1 cellular context compared by ENCODE assay signal in the genomic region with DNA sequence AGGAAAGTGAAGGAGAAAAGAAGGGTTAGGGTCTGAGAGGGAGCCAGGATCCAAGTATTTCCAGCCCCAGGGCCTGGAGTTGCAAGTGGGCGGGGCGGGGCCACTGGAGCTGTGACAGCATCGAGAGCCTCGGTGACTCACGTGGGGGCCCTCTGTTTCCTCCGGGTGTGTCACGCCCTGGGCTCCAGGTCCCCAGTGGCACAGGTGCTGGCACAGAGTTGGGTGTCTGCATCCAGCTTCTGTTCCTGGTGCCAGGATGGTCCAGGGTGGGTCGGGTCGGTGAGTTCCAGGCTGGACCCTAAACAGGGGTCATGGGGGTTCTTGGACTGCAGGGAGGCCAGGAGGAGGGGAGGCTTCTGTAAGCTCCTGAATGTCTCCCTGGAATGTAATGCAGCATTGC.
A peak's percentile ranks its signal among the peaks of the same experiment; 100 is the strongest.
TF ChIP-seq lines count a peak whose summit lies in the region.

No MANE protein-coding gene starts in this region.

TF ChIP-seq in HEK293, 187 proteins besides CTCF, POLR2A, EP300 and RAD21 (continued from another document and continues in another):
- no peak for TF ChIP-seq ZNF37A (tag by site-specific recombination; IDR thresholded peaks at IDR 0.05)
- TF ChIP-seq ZNF133 (tag by site-specific recombination; IDR thresholded peaks at IDR 0.05), result no peak
- TF ChIP-seq ZNF654 (tag by site-specific recombination; IDR thresholded peaks at IDR 0.05; ENCODE audit: low read depth), result no peak
- no peak for TF ChIP-seq ZNF350 (tag by site-specific recombination; IDR thresholded peaks at IDR 0.05)
- no peak for TF ChIP-seq ZFP37 (tag by site-specific recombination; IDR thresholded peaks at IDR 0.05)
- TF ChIP-seq ZNF600 (tag by site-specific recombination; IDR thresholded peaks at IDR 0.05), result peak; percentile 40; the same call in 1 of the 2 replicates
- TF ChIP-seq ZNF843 (tag by site-specific recombination; IDR thresholded peaks at IDR 0.05), result no peak
- no peak for TF ChIP-seq TCF7L2 (IDR thresholded peaks at IDR 0.05; ENCODE audit: borderline replicate concordance, low read depth, low read length)
- TF ChIP-seq SCRT1 (tag by site-specific recombination; IDR thresholded peaks at IDR 0.05; ENCODE audit: borderline replicate concordance), result no peak
- no peak for TF ChIP-seq GLI4 (tag by site-specific recombination; IDR thresholded peaks at IDR 0.05)
- no peak for TF ChIP-seq ZNF140 (tag by site-specific recombination; IDR thresholded peaks at IDR 0.05)
- TF ChIP-seq ZNF521 (tag by site-specific recombination; IDR thresholded peaks at IDR 0.05), result no peak
- peak; percentile 72 for TF ChIP-seq ZBTB17 (tag by site-specific recombination; IDR thresholded peaks at IDR 0.05)
- no peak for TF ChIP-seq OVOL3 (tag by site-specific recombination; IDR thresholded peaks at IDR 0.05)
- TF ChIP-seq ZNF146 (tag by site-specific recombination; IDR thresholded peaks at IDR 0.05), result no peak
- TF ChIP-seq HOXC10 (CRISPR knock-in tag; IDR thresholded peaks at IDR 0.05), result no peak
- TF ChIP-seq ZNF513 (tag by site-specific recombination; IDR thresholded peaks at IDR 0.05), result no peak
- 0 out of 2 replicates have a peak, but pooled peaks have one; percentile 27 for TF ChIP-seq ZNF335 (tag by site-specific recombination; conservative IDR thresholded peaks at IDR 0.05)
- no peak for TF ChIP-seq ZNF660 (tag by site-specific recombination; IDR thresholded peaks at IDR 0.05)
- TF ChIP-seq ZNF280C (tag by site-specific recombination; IDR thresholded peaks at IDR 0.05), result no peak
- no peak for TF ChIP-seq ZNF10 (tag by site-specific recombination; IDR thresholded peaks at IDR 0.05)
- no peak for TF ChIP-seq SCRT2 (tag by site-specific recombination; IDR thresholded peaks at IDR 0.05)
- no peak for TF ChIP-seq ZNF549 (tag by site-specific recombination; IDR thresholded peaks at IDR 0.05)
- TF ChIP-seq, protein P1, sequence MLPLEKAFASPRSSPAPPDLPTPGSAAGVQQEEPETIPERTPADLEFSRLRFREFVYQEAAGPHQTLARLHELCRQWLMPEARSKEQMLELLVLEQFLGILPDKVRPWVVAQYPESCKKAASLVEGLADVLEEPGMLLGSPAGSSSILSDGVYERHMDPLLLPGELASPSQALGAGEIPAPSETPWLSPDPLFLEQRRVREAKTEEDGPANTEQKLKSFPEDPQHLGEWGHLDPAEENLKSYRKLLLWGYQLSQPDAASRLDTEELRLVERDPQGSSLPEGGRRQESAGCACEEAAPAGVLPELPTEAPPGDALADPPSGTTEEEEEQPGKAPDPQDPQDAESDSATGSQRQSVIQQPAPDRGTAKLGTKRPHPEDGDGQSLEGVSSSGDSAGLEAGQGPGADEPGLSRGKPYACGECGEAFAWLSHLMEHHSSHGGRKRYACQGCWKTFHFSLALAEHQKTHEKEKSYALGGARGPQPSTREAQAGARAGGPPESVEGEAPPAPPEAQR (tag by site-specific recombination; IDR thresholded peaks at IDR 0.05), result no peak
- no peak for TF ChIP-seq MYNN (tag by site-specific recombination; IDR thresholded peaks at IDR 0.05; ENCODE audit: borderline replicate concordance)
- TF ChIP-seq ZNF639 (tag by site-specific recombination; IDR thresholded peaks at IDR 0.05), result no peak
- TF ChIP-seq, protein P2, sequence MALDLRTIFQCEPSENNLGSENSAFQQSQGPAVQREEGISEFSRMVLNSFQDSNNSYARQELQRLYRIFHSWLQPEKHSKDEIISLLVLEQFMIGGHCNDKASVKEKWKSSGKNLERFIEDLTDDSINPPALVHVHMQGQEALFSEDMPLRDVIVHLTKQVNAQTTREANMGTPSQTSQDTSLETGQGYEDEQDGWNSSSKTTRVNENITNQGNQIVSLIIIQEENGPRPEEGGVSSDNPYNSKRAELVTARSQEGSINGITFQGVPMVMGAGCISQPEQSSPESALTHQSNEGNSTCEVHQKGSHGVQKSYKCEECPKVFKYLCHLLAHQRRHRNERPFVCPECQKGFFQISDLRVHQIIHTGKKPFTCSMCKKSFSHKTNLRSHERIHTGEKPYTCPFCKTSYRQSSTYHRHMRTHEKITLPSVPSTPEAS (tag by site-specific recombination; IDR thresholded peaks at IDR 0.05), result no peak
- TF ChIP-seq, protein P3, sequence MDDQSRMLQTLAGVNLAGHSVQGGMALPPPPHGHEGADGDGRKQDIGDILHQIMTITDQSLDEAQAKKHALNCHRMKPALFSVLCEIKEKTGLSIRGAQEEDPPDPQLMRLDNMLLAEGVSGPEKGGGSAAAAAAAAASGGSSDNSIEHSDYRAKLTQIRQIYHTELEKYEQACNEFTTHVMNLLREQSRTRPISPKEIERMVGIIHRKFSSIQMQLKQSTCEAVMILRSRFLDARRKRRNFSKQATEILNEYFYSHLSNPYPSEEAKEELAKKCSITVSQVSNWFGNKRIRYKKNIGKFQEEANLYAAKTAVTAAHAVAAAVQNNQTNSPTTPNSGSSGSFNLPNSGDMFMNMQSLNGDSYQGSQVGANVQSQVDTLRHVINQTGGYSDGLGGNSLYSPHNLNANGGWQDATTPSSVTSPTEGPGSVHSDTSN (CRISPR knock-in tag; IDR thresholded peaks at IDR 0.05), result no peak
- no peak; the same call in 1 of the 2 replicates for TF ChIP-seq ZNF366 (tag by site-specific recombination; conservative IDR thresholded peaks at IDR 0.05)
- TF ChIP-seq ZNF510 (tag by site-specific recombination; IDR thresholded peaks at IDR 0.05; ENCODE audit: insufficient replicate concordance), result no peak
- TF ChIP-seq, protein P4, sequence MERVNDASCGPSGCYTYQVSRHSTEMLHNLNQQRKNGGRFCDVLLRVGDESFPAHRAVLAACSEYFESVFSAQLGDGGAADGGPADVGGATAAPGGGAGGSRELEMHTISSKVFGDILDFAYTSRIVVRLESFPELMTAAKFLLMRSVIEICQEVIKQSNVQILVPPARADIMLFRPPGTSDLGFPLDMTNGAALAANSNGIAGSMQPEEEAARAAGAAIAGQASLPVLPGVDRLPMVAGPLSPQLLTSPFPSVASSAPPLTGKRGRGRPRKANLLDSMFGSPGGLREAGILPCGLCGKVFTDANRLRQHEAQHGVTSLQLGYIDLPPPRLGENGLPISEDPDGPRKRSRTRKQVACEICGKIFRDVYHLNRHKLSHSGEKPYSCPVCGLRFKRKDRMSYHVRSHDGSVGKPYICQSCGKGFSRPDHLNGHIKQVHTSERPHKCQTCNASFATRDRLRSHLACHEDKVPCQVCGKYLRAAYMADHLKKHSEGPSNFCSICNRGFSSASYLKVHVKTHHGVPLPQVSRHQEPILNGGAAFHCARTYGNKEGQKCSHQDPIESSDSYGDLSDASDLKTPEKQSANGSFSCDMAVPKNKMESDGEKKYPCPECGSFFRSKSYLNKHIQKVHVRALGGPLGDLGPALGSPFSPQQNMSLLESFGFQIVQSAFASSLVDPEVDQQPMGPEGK (tag by site-specific recombination; IDR thresholded peaks at IDR 0.05), result peak; percentile 48; the same call in 1 of the 2 replicates
- TF ChIP-seq ZNF239 (tag by site-specific recombination; IDR thresholded peaks at IDR 0.05), result no peak
- peak; percentile 47; the same call in 1 of the 2 replicates for TF ChIP-seq ZBTB48 (tag by site-specific recombination; IDR thresholded peaks at IDR 0.05)
- TF ChIP-seq ZSCAN16 (tag by site-specific recombination; IDR thresholded peaks at IDR 0.05), result no peak
- TF ChIP-seq, protein P5, sequence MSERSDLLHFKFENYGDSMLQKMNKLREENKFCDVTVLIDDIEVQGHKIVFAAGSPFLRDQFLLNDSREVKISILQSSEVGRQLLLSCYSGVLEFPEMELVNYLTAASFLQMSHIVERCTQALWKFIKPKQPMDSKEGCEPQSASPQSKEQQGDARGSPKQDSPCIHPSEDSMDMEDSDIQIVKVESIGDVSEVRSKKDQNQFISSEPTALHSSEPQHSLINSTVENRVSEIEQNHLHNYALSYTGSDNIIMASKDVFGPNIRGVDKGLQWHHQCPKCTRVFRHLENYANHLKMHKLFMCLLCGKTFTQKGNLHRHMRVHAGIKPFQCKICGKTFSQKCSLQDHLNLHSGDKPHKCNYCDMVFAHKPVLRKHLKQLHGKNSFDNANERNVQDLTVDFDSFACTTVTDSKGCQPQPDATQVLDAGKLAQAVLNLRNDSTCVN (tag by site-specific recombination; optimal IDR thresholded peaks at IDR 0.05), result no peak
- no peak for TF ChIP-seq ZNF830 (tag by site-specific recombination; IDR thresholded peaks at IDR 0.05; ENCODE audit: low read depth)
- TF ChIP-seq, protein P6, sequence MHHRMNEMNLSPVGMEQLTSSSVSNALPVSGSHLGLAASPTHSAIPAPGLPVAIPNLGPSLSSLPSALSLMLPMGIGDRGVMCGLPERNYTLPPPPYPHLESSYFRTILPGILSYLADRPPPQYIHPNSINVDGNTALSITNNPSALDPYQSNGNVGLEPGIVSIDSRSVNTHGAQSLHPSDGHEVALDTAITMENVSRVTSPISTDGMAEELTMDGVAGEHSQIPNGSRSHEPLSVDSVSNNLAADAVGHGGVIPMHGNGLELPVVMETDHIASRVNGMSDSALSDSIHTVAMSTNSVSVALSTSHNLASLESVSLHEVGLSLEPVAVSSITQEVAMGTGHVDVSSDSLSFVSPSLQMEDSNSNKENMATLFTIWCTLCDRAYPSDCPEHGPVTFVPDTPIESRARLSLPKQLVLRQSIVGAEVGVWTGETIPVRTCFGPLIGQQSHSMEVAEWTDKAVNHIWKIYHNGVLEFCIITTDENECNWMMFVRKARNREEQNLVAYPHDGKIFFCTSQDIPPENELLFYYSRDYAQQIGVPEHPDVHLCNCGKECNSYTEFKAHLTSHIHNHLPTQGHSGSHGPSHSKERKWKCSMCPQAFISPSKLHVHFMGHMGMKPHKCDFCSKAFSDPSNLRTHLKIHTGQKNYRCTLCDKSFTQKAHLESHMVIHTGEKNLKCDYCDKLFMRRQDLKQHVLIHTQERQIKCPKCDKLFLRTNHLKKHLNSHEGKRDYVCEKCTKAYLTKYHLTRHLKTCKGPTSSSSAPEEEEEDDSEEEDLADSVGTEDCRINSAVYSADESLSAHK (tag by site-specific recombination; IDR thresholded peaks at IDR 0.05), result no peak
- TF ChIP-seq ZNF704 (tag by site-specific recombination; IDR thresholded peaks at IDR 0.05), result no peak
- TF ChIP-seq ZNF274 (IDR thresholded peaks at IDR 0.05; ENCODE audit: low read length), result no peak
- no peak for TF ChIP-seq ZNF274 (tag by site-specific recombination; IDR thresholded peaks at IDR 0.05; ENCODE audit: borderline replicate concordance)
- TF ChIP-seq ZSCAN5A (tag by site-specific recombination; IDR thresholded peaks at IDR 0.05), result no peak
- TF ChIP-seq ZNF664 (tag by site-specific recombination; IDR thresholded peaks at IDR 0.05), result no peak
- peak; percentile 45 for TF ChIP-seq SP3 (tag by site-specific recombination; IDR thresholded peaks at IDR 0.05)
- TF ChIP-seq ZNF777 (tag by site-specific recombination; IDR thresholded peaks at IDR 0.05; ENCODE audit: borderline replicate concordance), result no peak
- TF ChIP-seq IKZF3 (tag by site-specific recombination; IDR thresholded peaks at IDR 0.05), result no peak
- no peak for TF ChIP-seq ZIC2 (tag by site-specific recombination; IDR thresholded peaks at IDR 0.05)
